In genomic region chr17:82832881-82833475, GRCh38 we compare ENCODE assay signal across 18 cellular contexts. TPM values are rescaled to one million over a fixed set of nuclear protein-coding genes. Genes with fewer than 3 reads are reported as not detected.
DNase-seq lines count a peak whose midpoint lies in the region; ATAC-seq and TF ChIP-seq lines count a peak whose summit lies in the region.
"Had no signal": no experiment of that assay in that cellular context is flagged by ENCODE, and none has a peak within 500 bp of the region (broad histone marks: within the 10 kb centered on the region; RNA-seq: fewer than 3 reads in every experiment).

No MANE protein-coding gene starts in this region.

- no peak for ATAC-seq in WTC11
- ATAC-seq in upper lobe of right lung = no peak
- no peak for ATAC-seq in GM21381 (IDR thresholded peaks at IDR 0.05; ENCODE audit: unreplicated experiment)

- POLR2A ChIA-PET in WTC11 (lab: Charles Lee) = no interaction called here

- H3K36me3 Mint-ChIP-seq in WTC11 (peaks cover 28% of the 10 kb centered on the region), neural crest cell (ENCODE audit: low read depth) (peaks cover 14% of the 10 kb centered on the region)

- H3K36me3 ChIP-seq in left ventricle myocardium inferior = no peaks in the 10 kb centered on the region
- H3K36me3 ChIP-seq in right atrium auricular region = no peaks in the 10 kb centered on the region
- peaks cover 12% of the 10 kb centered on the region for H3K36me3 ChIP-seq in upper lobe of right lung

- H3K27me3 Mint-ChIP-seq in WTC11 (ENCODE audit: low read depth) (no peaks in the 10 kb centered on the region), neural crest cell (ENCODE audit: low read depth) (no peaks in the 10 kb centered on the region)
- H3K27me3 Mint-ChIP-seq: CD4-positive, alpha-beta T cell had no signal

- no peak for DNase-seq in left ventricle myocardium inferior
- no peak for DNase-seq in right atrium auricular region (ENCODE audit: low spot score)
- no peak for DNase-seq in WTC11 (ENCODE audit: low spot score)
- DNase-seq in neural crest cell (ENCODE audit: low read depth, low spot score) = no peak
- peak; percentile 32 for DNase-seq in upper lobe of right lung
- no peak for DNase-seq in activated T-cell treated with anti-CD3 and anti-CD28 coated beads, Interleukin-2, amount 50 U/mL, for 1 hour
- DNase-seq: AML-193; CD4-positive, alpha-beta T cell; KBM-7; NCI-H1105; NCI-H1694 treated with DMSO at 0.1 percent for 48 hours; NCI-H2171; NCI-H446 treated with DMSO at 0.1 percent for 48 hours; NCI-H748 treated with DMSO at 0.1 percent for 48 hours; PC-9; SHP77 had no signal

- H3K4me1 ChIP-seq in left ventricle myocardium inferior = peaks cover 50% of the 10 kb centered on the region
- H3K4me1 ChIP-seq in right atrium auricular region = peaks cover 0 to 9% of the 10 kb centered on the region in 2 donors
- peaks cover 16% of the 10 kb centered on the region for H3K4me1 ChIP-seq in upper lobe of right lung

- CTCF ChIA-PET in WTC11 (lab: Charles Lee) = interaction anchor here (1.2 kb wide), 1 partner anchor 51 kb away, joined by 4 read pairs; no protein-coding TSS in a partner anchor

- H3K27me3 ChIP-seq in left ventricle myocardium inferior (ENCODE audit: low read depth) (no peaks in the 10 kb centered on the region), right atrium auricular region (no peaks in the 10 kb centered on the region), upper lobe of right lung (no peaks in the 10 kb centered on the region)

- peaks cover 31% of the 10 kb centered on the region for H3K4me1 Mint-ChIP-seq in WTC11
- H3K4me1 Mint-ChIP-seq in neural crest cell = peaks cover 9% of the 10 kb centered on the region

- peak overlapping the region; percentile 89 for H3K27ac Mint-ChIP-seq in WTC11
- peak overlapping the region; percentile 83 for H3K27ac Mint-ChIP-seq in neural crest cell (ENCODE audit: unreplicated experiment)
- H3K27ac Mint-ChIP-seq: CD4-positive, alpha-beta T cell had no signal

- intact Hi-C loops in left ventricle myocardium inferior (cut with micrococcal nuclease) (no loop called here), upper lobe of right lung (cut with DNase I) (no loop called here)

- no peak overlapping the region for H3K4me3 Mint-ChIP-seq in WTC11
- H3K4me3 Mint-ChIP-seq in neural crest cell = no peak overlapping the region
- H3K4me3 Mint-ChIP-seq: CD4-positive, alpha-beta T cell had no signal

- H3K4me3 ChIP-seq in left ventricle myocardium inferior = peak overlapping the region; percentile 60
- H3K4me3 ChIP-seq in right atrium auricular region = no peak overlapping the region
- no peak overlapping the region for H3K4me3 ChIP-seq in upper lobe of right lung
- H3K4me3 ChIP-seq: PC-9 had no signal

- no peaks in the 10 kb centered on the region for H3K9me3 ChIP-seq in left ventricle myocardium inferior (replicated peaks)
- H3K9me3 ChIP-seq in right atrium auricular region = no peaks in the 10 kb centered on the region
- no peaks in the 10 kb centered on the region for H3K9me3 ChIP-seq in upper lobe of right lung

- peaks cover 8% of the 10 kb centered on the region for H3K9me3 Mint-ChIP-seq in WTC11
- H3K9me3 Mint-ChIP-seq in neural crest cell = peaks cover 5% of the 10 kb centered on the region
- H3K9me3 Mint-ChIP-seq: CD4-positive, alpha-beta T cell had no signal

- TF ChIP-seq CTCF in left ventricle myocardium inferior (IDR thresholded peaks at IDR 0.05; ENCODE audit: borderline replicate concordance) = no peak
- TF ChIP-seq CTCF in right atrium auricular region (IDR thresholded peaks at IDR 0.05) = no peak
- TF ChIP-seq CTCF in WTC11 (IDR thresholded peaks at IDR 0.05) = no peak
- no peak for TF ChIP-seq CTCF in neural crest cell (conservative IDR thresholded peaks at IDR 0.05)
- TF ChIP-seq CTCF in upper lobe of right lung (IDR thresholded peaks at IDR 0.05) = no peak

- H3K27ac ChIP-seq in left ventricle myocardium inferior (replicated peaks) (peak overlapping the region; percentile 84), right atrium auricular region (no peak overlapping the region), upper lobe of right lung (no peak overlapping the region)
- H3K27ac ChIP-seq: PC-9 had no signal

TF ChIP-seq in WTC11, 78 proteins besides CTCF, POLR2A, EP300 and RAD21 (continues in another document):
- TF ChIP-seq ZNF281 (CRISPR knock-in tag; IDR thresholded peaks at IDR 0.05) (no peak), HMGA2 (CRISPR knock-in tag; IDR thresholded peaks at IDR 0.05) (no peak), ZSCAN18 (CRISPR knock-in tag; IDR thresholded peaks at IDR 0.05) (no peak), ZNF396 (CRISPR knock-in tag; IDR thresholded peaks at IDR 0.05; ENCODE audit: borderline replicate concordance) (no peak), PRDM15 (CRISPR knock-in tag; IDR thresholded peaks at IDR 0.05) (no peak), TP53 (CRISPR knock-in tag; IDR thresholded peaks at IDR 0.05) (no peak)

RNA-seq across cellular contexts. Expression of gene ZNF750, which starts 6.8 kb away (rescaled TPM):
- total RNA-seq in left ventricle myocardium inferior (not detected), right atrium auricular region (not detected), WTC11 (2021) (0.04 to 0.07 TPM in 2 of 3 replicates, not detected in the other), neural crest cell (not detected in 2 replicates), upper lobe of right lung (5.6 TPM)
- total RNA-seq: CD4-positive, alpha-beta T cell; M059J had no signal
